Comparison of ENCODE assay signal across 19 cellular contexts in the genomic region with DNA sequence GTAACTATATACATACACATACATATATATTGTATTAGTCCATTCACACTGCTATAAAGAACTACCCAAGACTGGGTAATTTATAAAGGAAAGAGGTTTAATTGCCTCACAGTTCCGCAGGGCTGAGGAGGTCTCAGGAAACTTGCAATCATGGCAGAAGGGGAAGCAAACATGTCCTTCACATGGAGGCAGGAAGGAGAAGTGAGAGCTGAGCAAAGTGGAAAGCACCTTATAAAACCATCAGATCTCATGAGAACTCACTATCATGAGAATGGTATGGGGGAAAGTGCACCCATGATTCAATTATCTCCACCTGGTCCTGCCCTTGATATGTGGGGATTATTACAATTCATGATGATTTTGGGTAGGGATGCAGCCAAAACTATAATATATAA. TPM values are rescaled to one million over a fixed set of nuclear protein-coding genes. Genes with fewer than 3 reads are reported as not detected.
"Had no signal": no experiment of that assay in that cellular context is flagged by ENCODE, and none has a peak within 500 bp of the region (broad histone marks: within the 10 kb centered on the region; RNA-seq: fewer than 3 reads in every experiment).

No MANE protein-coding gene starts in this region.

- DNase-seq: activated CD4-positive, alpha-beta T cell treated with anti-CD3 and anti-CD28 coated beads, Interleukin-2, amount 50 U/mL, for 1 hour; activated CD8-positive, alpha-beta memory T cell treated with anti-CD3 and anti-CD28 coated beads for 24 hours; activated naive CD8-positive, alpha-beta T cell treated with anti-CD3 and anti-CD28 coated beads, Interleukin-2, amount 10 ng/mL, durations not matched to agents 7 days and 5 days; effector CD4-positive, alpha-beta T cell; esophagus squamous epithelium; hippocampal formation; left ventricle myocardium inferior; mesenchymal stem cell; occipital lobe; stimulated activated CD4-positive, alpha-beta T cell treated with anti-CD3 and anti-CD28 coated beads, Interleukin-4, amount 100 ng/mL, for 24 hours; stimulated activated naive CD8-positive, alpha-beta T cell treated with anti-CD3 and anti-CD28 coated beads, Interleukin-15, Interleukin-2, amounts not matched to agents 100 U/mL and 50 U/mL, for 24 hours; trophoblast cell had no signal

- H3K27me3 Mint-ChIP-seq: central memory CD8-positive, alpha-beta T cell had no signal

- H3K9me3 Mint-ChIP-seq: central memory CD8-positive, alpha-beta T cell had no signal

- ATAC-seq: activated CD4-positive, CD25-positive, alpha-beta regulatory T cell treated with anti-CD3 and anti-CD28 coated beads, Interleukin-2, amount 50 U/mL, for 24 hours; natural killer cell treated with Interleukin-12 subunit alpha and Interleukin-12 subunit beta and Interleukin-15 and Interleukin-18, amount 100 ng/mL, for 72 hours; right cardiac atrium; stimulated activated naive CD8-positive, alpha-beta T cell treated with anti-CD3 and anti-CD28 coated beads, Interleukin-15, Interleukin-2, amounts not matched to agents 100 U/mL and 50 U/mL, for 24 hours had no signal

- H3K36me3 Mint-ChIP-seq: activated naive CD8-positive, alpha-beta T cell treated with anti-CD3 and anti-CD28 coated beads, Interleukin-2, amount 10 ng/mL, durations not matched to agents 7 days and 5 days; brain; natural killer cell treated with Interleukin-12 subunit alpha and Interleukin-12 subunit beta and Interleukin-15 and Interleukin-18, amount 100 ng/mL, for 72 hours had no signal

- H3K27ac Mint-ChIP-seq: activated naive CD8-positive, alpha-beta T cell treated with anti-CD3 and anti-CD28 coated beads, Interleukin-2, amount 10 ng/mL, durations not matched to agents 7 days and 5 days; activated T-helper 1 cell treated with anti-CD3 and anti-CD28 coated beads, Interleukin-12 subunit alpha, Interleukin-12 subunit beta, Interleukin-2, Interleukin-4 antibody, amounts not matched to agents 30 ng/mL and 10 ng/mL and 1 ng/mL, durations not matched to agents 14 hours and 24 hours and 36 hours; brain; natural killer cell treated with Interleukin-12 subunit alpha and Interleukin-12 subunit beta and Interleukin-15 and Interleukin-18, amount 100 ng/mL, for 72 hours had no signal

- H3K4me3 Mint-ChIP-seq: activated naive CD8-positive, alpha-beta T cell treated with anti-CD3 and anti-CD28 coated beads, Interleukin-2, amount 10 ng/mL, durations not matched to agents 7 days and 5 days; activated T-helper 1 cell treated with anti-CD3 and anti-CD28 coated beads, Interleukin-12 subunit alpha, Interleukin-12 subunit beta, Interleukin-2, Interleukin-4 antibody, amounts not matched to agents 30 ng/mL and 10 ng/mL and 1 ng/mL, durations not matched to agents 14 hours and 24 hours and 36 hours; brain; central memory CD8-positive, alpha-beta T cell; natural killer cell treated with Interleukin-12 subunit alpha and Interleukin-12 subunit beta and Interleukin-15 and Interleukin-18, amount 100 ng/mL, for 72 hours had no signal

RNA-seq across cellular contexts. Expression of gene LIX1, which starts 56.6 kb away (rescaled TPM):
- total RNA-seq: activated naive CD8-positive, alpha-beta T cell treated with anti-CD3 and anti-CD28 coated beads, Interleukin-2, amount 10 ng/mL, durations not matched to agents 7 days and 5 days; activated T-helper 1 cell treated with anti-CD3 and anti-CD28 coated beads, Interleukin-12 subunit alpha, Interleukin-12 subunit beta, Interleukin-2, Interleukin-4 antibody, amounts not matched to agents 30 ng/mL and 10 ng/mL and 1 ng/mL, durations not matched to agents 14 hours and 24 hours and 36 hours; esophagus squamous epithelium; left ventricle myocardium inferior; natural killer cell treated with Interleukin-12 subunit alpha and Interleukin-12 subunit beta and Interleukin-15 and Interleukin-18, amount 100 ng/mL, for 72 hours; T-helper 2 cell treated with Interferon-gamma antibody and Interleukin-4, amounts not matched to agents 100 ng/mL and 5 ng/mL, for 36 hours had no signal
